ENCODE assay signal across 8 cellular contexts in genomic region chr13:41696163-41697003, GRCh38.
DNase-seq lines count a peak whose midpoint lies in the region; TF ChIP-seq lines count a peak whose summit lies in the region.

No MANE protein-coding gene starts in this region.

- peak overlapping the region; percentile 14; the same call in 1 of the 2 replicates for H3K9ac ChIP-seq in HUES48 (ENCODE audit: low read depth, low read length)
- H3K9ac ChIP-seq in liver (ENCODE audit: low read depth in 1 of 2, low read length in 2 of 2): no peak overlapping the region

- H3K36me3 ChIP-seq in HUES48 (ENCODE audit: control insufficient read depth, insufficient read depth, low read length) (peaks cover 6% of the 10 kb centered on the region; the same call in 1 of the 2 replicates), liver (ENCODE audit: control insufficient read depth in 4 of 4, insufficient read depth in 3 of 4, low read depth in 1 of 4, low read length in 3 of 4) (peaks cover 0 to 18% (median 1%) of the 10 kb centered on the region in 4 donors)

- TF ChIP-seq RAD21 in liver (IDR thresholded peaks at IDR 0.05): no peak

- DNase-seq in AG09319 (ENCODE audit: extremely low read depth, low read depth): peak; percentile 54
- DNase-seq in brain pericyte (ENCODE audit: low read depth, low spot score): peak; percentile 30
- no peak for DNase-seq in stimulated activated CD8-positive, alpha-beta memory T cell treated with anti-CD3 and anti-CD28 coated beads, Interleukin-4, amount 100 ng/mL, for 48 hours
- no peak for DNase-seq in cortex of kidney (lab: John Stamatoyannopoulos, UW)
- DNase-seq in AML-193 (lab: John Stamatoyannopoulos, UW): no peak
- no peak for DNase-seq in NCI-H146 treated with DMSO at 0.1 percent for 48 hours (lab: John Stamatoyannopoulos, UW; ENCODE audit: unreplicated experiment)

- TF ChIP-seq CTCF in AG09319 (IDR thresholded peaks at IDR 0.05; ENCODE audit: low read depth, low read length) (no peak), liver (IDR thresholded peaks at IDR 0.05; ENCODE audit: low read depth, low read length, missing input control) (no peak)

- H3K27me3 ChIP-seq in HUES48 (ENCODE audit: control insufficient read depth, insufficient read depth, low read length): no peaks in the 10 kb centered on the region
- H3K27me3 ChIP-seq in liver (ENCODE audit: control insufficient read depth in 4 of 4, insufficient read depth in 4 of 4, low read length in 3 of 4): no peaks in the 10 kb centered on the region

- H3K4me3 ChIP-seq in HUES48 (ENCODE audit: low read depth, low read length) (no peak overlapping the region), liver (ENCODE audit: low read depth in 1 of 3, low read length in 3 of 3) (no peak overlapping the region)

- H3K27ac ChIP-seq in HUES48 (ENCODE audit: low read depth, low read length) (peak overlapping the region; percentile 74), liver (ENCODE audit: low read depth in 1 of 2, low read length in 2 of 2) (peak overlapping the region; percentile 46 to 87)

- H3K4me1 ChIP-seq in HUES48 (ENCODE audit: control insufficient read depth, insufficient read depth, low read length) (peaks cover 44% of the 10 kb centered on the region), liver (ENCODE audit: control insufficient read depth in 4 of 4, insufficient read depth in 4 of 4, low read length in 3 of 4) (peaks cover 0 to 10% (median 2%) of the 10 kb centered on the region in 4 donors)

- no peaks in the 10 kb centered on the region for H3K9me3 ChIP-seq in HUES48 (ENCODE audit: control insufficient read depth, insufficient read depth, low read length)
- H3K9me3 ChIP-seq in liver (ENCODE audit: control insufficient read depth in 4 of 4, low read length in 3 of 4): no peaks in the 10 kb centered on the region

TF ChIP-seq in liver, 16 proteins besides CTCF, POLR2A, EP300 and RAD21:
- no peak for TF ChIP-seq JUND (IDR thresholded peaks at IDR 0.05)
- TF ChIP-seq RXRA (IDR thresholded peaks at IDR 0.05): no peak
- no peak for TF ChIP-seq EGR1 (IDR thresholded peaks at IDR 0.05; ENCODE audit: low read depth in 2 of 2)
- TF ChIP-seq YY1 (IDR thresholded peaks at IDR 0.05): no peak
- no peak for TF ChIP-seq FOXA1 (IDR thresholded peaks at IDR 0.05)
- no peak for TF ChIP-seq TAF1 (conservative IDR thresholded peaks at IDR 0.05)
- TF ChIP-seq REST (IDR thresholded peaks at IDR 0.05): no peak

Comparison
In these comparisons a context has a peak if more than half of its experiments do, and no peak if none do; other contexts are left out.
1. DNase-seq: peak in AG09319 (single experiment) and brain pericyte (single experiment); none in stimulated activated CD8-positive, alpha-beta memory T cell treated with anti-CD3 and anti-CD28 coated beads, Interleukin-4, amount 100 ng/mL, for 48 hours (single experiment), cortex of kidney (single experiment), AML-193 (0 of 2) and NCI-H146 treated with DMSO at 0.1 percent for 48 hours (single experiment).